39 cellular contexts compared by ENCODE assay signal in genomic region chr17:6474376-6474775, GRCh38. TPM values are rescaled to one million over a fixed set of nuclear protein-coding genes. Genes with fewer than 3 reads are reported as not detected.
"Had no signal": no experiment of that assay in that cellular context is flagged by ENCODE, and none has a peak within 500 bp of the region (broad histone marks: within the 10 kb centered on the region; RNA-seq: fewer than 3 reads in every experiment).

No MANE protein-coding gene starts in this region.

- H3K27me3 ChIP-seq: adrenal gland, body of pancreas, breast epithelium, Peyer's patch had no signal

- ATAC-seq: activated naive CD4-positive, alpha-beta T cell treated with anti-CD3 and anti-CD28 coated beads, Interleukin-2, amount 50 U/mL, for 72 hours; activated T-cell treated with anti-CD3 and anti-CD28 coated beads, Interleukin-2, amount 50 U/mL, for 4 hours; body of pancreas; PC-3; Right ventricle myocardium inferior had no signal

- H3K27ac ChIP-seq: adrenal gland, body of pancreas, breast epithelium, Peyer's patch, VCaP had no signal

- DNase-seq: activated B cell treated with CpG ODN at 0.5 μM for 24 hours; activated CD4-positive, alpha-beta memory T cell treated with anti-CD3 and anti-CD28 coated beads for 36 hours; activated CD4-positive, alpha-beta T cell treated with anti-CD3 and anti-CD28 coated beads for 4 hours; activated CD4-positive, alpha-beta T cell treated with anti-CD3 and anti-CD28 coated beads, Interleukin-2, amount 50 U/mL, for 1 hour; activated CD4-positive, CD25-positive, alpha-beta regulatory T cell treated with anti-CD3 and anti-CD28 coated beads, Interleukin-2, amount 50 U/mL, for 72 hours; activated CD8-positive, alpha-beta memory T cell treated with anti-CD3 and anti-CD28 coated beads, Interleukin-2, amount 50 U/mL, for 4 hours; activated gamma-delta T cell treated with Interleukin-2 at 50 U/mL for 16 hours; activated naive CD4-positive, alpha-beta T cell treated with anti-CD3 and anti-CD28 coated beads for 36 hours; activated T-cell treated with anti-CD3 and anti-CD28 coated beads for 4 hours; activated T-cell treated with anti-CD3 and anti-CD28 coated beads, Interleukin-2, amount 50 U/mL, for 4 hours; adrenal gland; body of pancreas; Kasumi-1; KG1; MM.1S; MV-4-11; NCI-H1092; NCI-H1436 treated with DMSO at 0.1 percent for 48 hours; NCI-H187; NCI-H2029 treated with DMSO at 0.1 percent for 48 hours; NCI-H2107; NCI-H2171; NCI-H510A; NCI-H526; NCI-H748 treated with DMSO at 0.1 percent for 48 hours; NK-92 treated with Interleukin-12 subunit alpha and Interleukin-12 subunit beta, amount 100 ng/mL, for 24 hours; PC-3; Peyer's patch; RPMI8226; SW 1271; T-helper 1 cell; T-helper 2 cell; T-helper 9 cell had no signal

- H3K4me1 ChIP-seq: body of pancreas, Peyer's patch had no signal

- H3K36me3 ChIP-seq: adrenal gland, breast epithelium, Peyer's patch had no signal

- H3K4me3 ChIP-seq: adrenal gland, body of pancreas, breast epithelium, Peyer's patch had no signal

- H3K9me3 ChIP-seq: adrenal gland, body of pancreas, breast epithelium, Peyer's patch had no signal

RNA-seq across cellular contexts. Expression of gene PIMREG, which starts 30.1 kb away (rescaled TPM):
- total RNA-seq: body of pancreas had no signal

RNA-seq across cellular contexts. Expression of gene AIPL1, which starts 39.5 kb away (rescaled TPM):
- total RNA-seq: activated B cell treated with CpG ODN at 0.5 μM for 24 hours; activated CD4-positive, alpha-beta memory T cell treated with anti-CD3 and anti-CD28 coated beads for 36 hours; activated naive CD4-positive, alpha-beta T cell treated with anti-CD3 and anti-CD28 coated beads for 36 hours; activated naive CD4-positive, alpha-beta T cell treated with anti-CD3 and anti-CD28 coated beads, Interleukin-2, amount 50 U/mL, for 72 hours; activated T-cell treated with anti-CD3 and anti-CD28 coated beads, Interleukin-2, amount 50 U/mL, for 4 hours; activated T-helper 1 cell treated with anti-CD3 and anti-CD28 coated beads, Interleukin-12 subunit alpha, Interleukin-12 subunit beta, Interleukin-2, Interleukin-4 antibody, amounts not matched to agents 30 ng/mL and 10 ng/mL and 1 ng/mL, durations not matched to agents 14 hours and 24 hours and 36 hours; adrenal gland; astrocyte; body of pancreas; breast epithelium; PC-3; Peyer's patch; Right ventricle myocardium inferior had no signal
